8 cellular contexts compared by ENCODE assay signal in the genomic region with DNA sequence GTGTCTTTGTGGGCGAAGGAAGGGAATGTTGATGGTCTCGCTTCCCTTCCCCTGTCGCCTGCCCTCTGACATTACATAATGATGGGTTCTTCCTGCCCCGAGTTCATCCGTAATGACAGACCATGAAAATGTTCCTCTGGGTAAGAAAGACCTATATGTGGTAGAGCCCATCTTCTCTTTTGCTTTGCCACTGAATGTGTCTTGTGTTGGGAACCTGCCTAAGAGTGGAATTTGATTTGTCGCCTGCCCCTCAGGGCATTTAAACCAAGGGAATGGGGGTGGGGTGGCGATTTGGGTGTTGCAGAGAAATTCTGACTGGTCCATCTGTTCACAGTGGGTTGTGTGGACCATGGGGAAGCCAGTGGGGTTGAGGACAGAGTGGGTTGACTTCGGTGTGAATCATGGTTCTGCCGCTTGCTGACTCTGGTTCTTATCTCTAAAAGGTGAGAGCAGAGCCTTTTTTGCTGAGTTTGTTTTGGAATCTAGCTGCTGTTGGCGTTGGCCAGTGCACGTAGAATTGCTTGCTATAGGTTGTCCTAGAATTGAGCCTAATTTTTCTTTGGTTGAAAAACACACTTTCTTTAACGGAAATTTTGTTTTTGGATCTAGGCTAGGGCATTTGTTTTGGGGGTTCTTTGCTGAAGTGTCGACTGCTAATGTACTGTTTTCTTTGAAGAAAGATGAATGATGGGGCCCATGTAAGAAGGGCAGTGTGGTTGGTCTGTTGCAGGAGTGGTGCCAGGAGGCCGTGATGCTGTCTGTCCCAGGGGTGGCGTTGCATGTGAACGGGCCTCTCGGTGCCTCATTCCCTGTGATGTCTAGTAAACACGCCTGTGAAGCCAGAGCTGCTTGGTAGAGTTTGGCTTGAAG. TPM values are rescaled to one million over a fixed set of nuclear protein-coding genes. Genes with fewer than 3 reads are reported as not detected.
A peak's percentile ranks its signal among the peaks of the same experiment; 100 is the strongest.
DNase-seq lines count a peak whose midpoint lies in the region; ATAC-seq, FAIRE-seq and TF ChIP-seq lines count a peak whose summit lies in the region.

No MANE protein-coding gene starts in this region.

- no peaks in the 10 kb centered on the region for H3K9me3 ChIP-seq in colonic mucosa

- intact Hi-C loops in colonic mucosa (cut with DNase I): loop anchor here (10.0 kb wide), 1 partner anchor 119 kb away; no protein-coding TSS in a partner anchor

- peak overlapping the region; percentile 94 to 99 (median 96) for H3K4me3 Mint-ChIP-seq in naive thymus-derived CD8-positive, alpha-beta T cell

- peak; percentile 44 for DNase-seq in NK-92 treated with Interleukin-12 subunit alpha and Interleukin-12 subunit beta, amount 100 ng/mL, for 24 hours (lab: John Stamatoyannopoulos, UW)
- DNase-seq in NK-92 (lab: John Stamatoyannopoulos, UW; ENCODE audit: unreplicated experiment) (no peak), RPMI7951 (ENCODE audit: low read depth) (peak; percentile 29), colonic mucosa (no peak), D721Med (ENCODE audit: insufficient read length, low spot score) (no peak)
- peak in 4 of 10 donors; percentile 30 to 43 (median 36) for DNase-seq in naive thymus-derived CD8-positive, alpha-beta T cell

- H3K36me3 ChIP-seq in colonic mucosa: no peaks in the 10 kb centered on the region

- TF ChIP-seq CTCF in colonic mucosa (IDR thresholded peaks at IDR 0.05) (no peak), D721Med (IDR thresholded peaks at IDR 0.05; ENCODE audit: insufficient read depth, missing control alignments) (no peak)

- ATAC-seq in naive thymus-derived CD8-positive, alpha-beta T cell: peak; percentile 14
- ATAC-seq in HG03139 (IDR thresholded peaks at IDR 0.05; ENCODE audit: unreplicated experiment) (no peak), HG02840 (IDR thresholded peaks at IDR 0.05; ENCODE audit: low FRiP score, unreplicated experiment) (no peak)

- peaks cover 0 to 5% (median 0%) of the 10 kb centered on the region in 3 donors for H3K36me3 Mint-ChIP-seq in naive thymus-derived CD8-positive, alpha-beta T cell

- H3K9me3 Mint-ChIP-seq in naive thymus-derived CD8-positive, alpha-beta T cell: no peaks in the 10 kb centered on the region

- H3K4me1 Mint-ChIP-seq in naive thymus-derived CD8-positive, alpha-beta T cell: peaks cover 32 to 60% (median 47%) of the 10 kb centered on the region in 4 donors

- peak overlapping the region; percentile 75 to 94 for H3K9ac ChIP-seq in colonic mucosa (ENCODE audit: low read depth in 2 of 2, low read length in 2 of 2)

- peak overlapping the region; percentile 45 for H3K27ac ChIP-seq in colonic mucosa

- FAIRE-seq in D721Med (lab: Jason Lieb, UNC): no peak

- peak overlapping the region; percentile 91 to 99 (median 97) for H3K27ac Mint-ChIP-seq in naive thymus-derived CD8-positive, alpha-beta T cell

- H3K27me3 Mint-ChIP-seq in naive thymus-derived CD8-positive, alpha-beta T cell: no peaks in the 10 kb centered on the region

- peak overlapping the region; percentile 78 for H3K4me3 ChIP-seq in colonic mucosa

- POLR2A ChIA-PET in naive thymus-derived CD8-positive, alpha-beta T cell (lab: Charles Lee): interaction anchor here (0.9 to 12.9 kb wide), 10 partner anchors 8 to 733 kb away, joined by 3 to 233 read pairs (median 4); a partner anchor contains a TSS

- no peaks in the 10 kb centered on the region for H3K27me3 ChIP-seq in colonic mucosa

- H3K4me1 ChIP-seq in colonic mucosa: peaks cover 9% of the 10 kb centered on the region

RNA-seq across cellular contexts. Expression of a gene that starts 1.3 kb away (rescaled TPM):
- 9.9 and 12.5 TPM in 2 replicates for total RNA-seq in RPMI7951 (2014; rRNA removed; shearing (Covaris generic))
- 10 to 100 TPM; 11.5 to 17.9 TPM for total RNA-seq in colonic mucosa
- 100 to 1,000 TPM; 130 to 141 TPM for total RNA-seq in naive thymus-derived CD8-positive, alpha-beta T cell
- 10 to 100 TPM; 37.7 to 64.3 (median 46.3) TPM for polyA plus RNA-seq in naive thymus-derived CD8-positive, alpha-beta T cell

Comparison
In these comparisons a context has a peak if more than half of its experiments do, and no peak if none do; other contexts are left out.
1. DNase-seq: peak in NK-92 treated with Interleukin-12 subunit alpha and Interleukin-12 subunit beta, amount 100 ng/mL, for 24 hours (single experiment) and RPMI7951 (single experiment); none in NK-92 (single experiment), colonic mucosa (single experiment) and D721Med (single experiment).
2. ATAC-seq: peak in naive thymus-derived CD8-positive, alpha-beta T cell (2 of 2); none in HG03139 (single experiment) and HG02840 (single experiment).